20 cellular contexts compared by ENCODE assay signal in genomic region chr1:42908046-42908445, GRCh38.
"Had no signal": no experiment of that assay in that cellular context is flagged by ENCODE, and none has a peak within 500 bp of the region (broad histone marks: within the 10 kb centered on the region; RNA-seq: fewer than 3 reads in every experiment).

No MANE protein-coding gene starts in this region.

- ATAC-seq: foreskin keratinocyte, gastroesophageal sphincter, heart left ventricle, left lung, left ventricle myocardium superior, lower lobe of right lung had no signal

- H3K27ac ChIP-seq: colonic mucosa, esophagus muscularis mucosa, foreskin keratinocyte, gastroesophageal sphincter, heart left ventricle, hepatocyte, left lung, lower lobe of right lung had no signal

- H3K79me2 ChIP-seq: hepatocyte had no signal

- H3K4me1 ChIP-seq: colonic mucosa, esophagus muscularis mucosa, foreskin keratinocyte, gastroesophageal sphincter, heart left ventricle, left lung, lower lobe of right lung had no signal

- H3K27me3 ChIP-seq: colonic mucosa, esophagus muscularis mucosa, foreskin keratinocyte, gastroesophageal sphincter, heart left ventricle, hepatocyte, left lung had no signal

- FAIRE-seq: endothelial cell of umbilical vein, frontal cortex, kidney had no signal

- H3K4me2 ChIP-seq: hepatocyte had no signal

- H3K4me3 ChIP-seq: colonic mucosa, esophagus muscularis mucosa, gastroesophageal sphincter, heart left ventricle, hepatocyte, left lung, lower lobe of right lung had no signal

- DNase-seq: colonic mucosa; cortex of kidney; effector CD4-positive, alpha-beta T cell; effector memory CD4-positive, alpha-beta T cell; foreskin keratinocyte; heart left ventricle; hypothalamus; immature natural killer cell; islet precursor cell; kidney; kidney glomerular epithelial cell; left lung; left ventricle myocardium superior; lower lobe of right lung; mesenchymal stem cell had no signal

- H3K9me3 ChIP-seq: colonic mucosa, esophagus muscularis mucosa, gastroesophageal sphincter, heart left ventricle, left lung, lower lobe of right lung had no signal

- H3K36me3 ChIP-seq: colonic mucosa, esophagus muscularis mucosa, gastroesophageal sphincter, heart left ventricle, left lung, lower lobe of right lung had no signal

- H2AFZ ChIP-seq: hepatocyte had no signal
